In genomic region chr7:85292908-85293576, GRCh38 we compare ENCODE assay signal across 18 cellular contexts.
DNase-seq lines count a peak whose midpoint lies in the region; ATAC-seq, FAIRE-seq and TF ChIP-seq lines count a peak whose summit lies in the region.
"Had no signal": no experiment of that assay in that cellular context is flagged by ENCODE, and none has a peak within 500 bp of the region (broad histone marks: within the 10 kb centered on the region; RNA-seq: fewer than 3 reads in every experiment).

No MANE protein-coding gene starts in this region.

- peaks cover 4% of the 10 kb centered on the region for H3K4me1 Mint-ChIP-seq in osteocyte (ENCODE audit: unreplicated experiment)
- H3K4me1 Mint-ChIP-seq: activated naive CD8-positive, alpha-beta T cell treated with anti-CD3 and anti-CD28 coated beads, Interleukin-2, amount 10 ng/mL, durations not matched to agents 7 days and 5 days; stimulated activated naive CD8-positive, alpha-beta T cell treated with anti-CD3 and anti-CD28 coated beads, Interleukin-15, amount 100 ng/mL, for 72 hours had no signal

- H2BK120ac ChIP-seq in H1 (replicated peaks; ENCODE audit: low read depth, low read length): no peak overlapping the region

- POLR2A ChIA-PET in H1 (lab: Charles Lee; ENCODE audit: partially characterized antibody): no interaction called here

- H4K91ac ChIP-seq in H1 (replicated peaks; ENCODE audit: insufficient read length, low read length): no peak overlapping the region

- H3K4me3 Mint-ChIP-seq in osteocyte (ENCODE audit: unreplicated experiment): no peak overlapping the region
- H3K4me3 Mint-ChIP-seq: activated naive CD8-positive, alpha-beta T cell treated with anti-CD3 and anti-CD28 coated beads, Interleukin-2, amount 10 ng/mL, durations not matched to agents 7 days and 5 days; nephron; stimulated activated naive CD8-positive, alpha-beta T cell treated with anti-CD3 and anti-CD28 coated beads, Interleukin-15, amount 100 ng/mL, for 72 hours had no signal

- no peak overlapping the region for H3K23ac ChIP-seq in H1 (ENCODE audit: insufficient read length)

- ATAC-seq in GM18517 (IDR thresholded peaks at IDR 0.05; ENCODE audit: unreplicated experiment) (peak; percentile 63), GM21447 (IDR thresholded peaks at IDR 0.05; ENCODE audit: unreplicated experiment) (peak; percentile 51), HG03139 (IDR thresholded peaks at IDR 0.05; ENCODE audit: unreplicated experiment) (peak; percentile 59)
- ATAC-seq: SK-N-SH treated with all-trans-retinoic acid at 6 μM for 48 hours; stimulated activated naive CD8-positive, alpha-beta T cell treated with anti-CD3 and anti-CD28 coated beads, Interleukin-15, amount 100 ng/mL, for 72 hours had no signal

- DNase-seq in H1 (ENCODE audit: low read depth in 1 of 2, low spot score in 2 of 2): no peak
- no peak for DNase-seq in osteocyte (ENCODE audit: extremely low spot score, unreplicated experiment)
- no peak for DNase-seq in kidney tubule cell (ENCODE audit: low spot score)
- no peak for DNase-seq in hypothalamus (lab: John Stamatoyannopoulos, UW)
- no peak for DNase-seq in NCI-H345 (lab: John Stamatoyannopoulos, UW)
- DNase-seq: activated CD8-positive, alpha-beta memory T cell treated with anti-CD3 and anti-CD28 coated beads, Interleukin-2, amount 50 U/mL, for 4 hours; activated naive CD8-positive, alpha-beta T cell treated with anti-CD3 and anti-CD28 coated beads, Interleukin-2, amount 10 ng/mL, durations not matched to agents 7 days and 5 days; AML-193; DND-41; H7; sigmoid colon; stimulated activated naive CD8-positive, alpha-beta T cell treated with anti-CD3 and anti-CD28 coated beads, Interleukin-15, amount 100 ng/mL, for 72 hours had no signal

- H3K27ac Mint-ChIP-seq in osteocyte (ENCODE audit: unreplicated experiment): no peak overlapping the region
- H3K27ac Mint-ChIP-seq: activated naive CD8-positive, alpha-beta T cell treated with anti-CD3 and anti-CD28 coated beads, Interleukin-2, amount 10 ng/mL, durations not matched to agents 7 days and 5 days had no signal

- no peak overlapping the region for H2BK15ac ChIP-seq in H1 (ENCODE audit: low read length)

- no peak overlapping the region for H2BK20ac ChIP-seq in H1 (ENCODE audit: low read length)

- H2AK5ac ChIP-seq in H1 (ENCODE audit: low read depth, low read length): no peak overlapping the region

- no peak for TF ChIP-seq RAD21 in H1 (IDR thresholded peaks at IDR 0.05 in 1 of 2, conservative IDR thresholded peaks at IDR 0.05 in 1 of 2; ENCODE audit: low read depth in 2 of 2, low read length in 2 of 2)

- H3K36me3 ChIP-seq in H1 (ENCODE audit: control insufficient read depth in 2 of 4, insufficient read depth in 4 of 4, low read length in 3 of 4): no peaks in the 10 kb centered on the region
- H3K36me3 ChIP-seq: sigmoid colon had no signal

- no peak for TF ChIP-seq EP300 in H1 (IDR thresholded peaks at IDR 0.05; ENCODE audit: borderline replicate concordance in 1 of 2, low read depth in 2 of 2, low read length in 2 of 2)

- no peak for TF ChIP-seq POLR2A in H1 (IDR thresholded peaks at IDR 0.05; ENCODE audit: control extremely low read depth in 1 of 2, low read depth in 2 of 2, low read length in 2 of 2)

- H3K27me3 ChIP-seq in H1 (replicated peaks in 1 of 4; ENCODE audit: control insufficient read depth in 3 of 4, extremely low read depth in 1 of 4, insufficient read depth in 3 of 4, low read length in 3 of 4): no peaks in the 10 kb centered on the region
- H3K27me3 ChIP-seq: sigmoid colon had no signal

- H3K9ac ChIP-seq in H1 (replicated peaks in 1 of 4; ENCODE audit: extremely low read depth in 1 of 4, low read depth in 3 of 4, low read length in 3 of 4): no peak overlapping the region

- H3K56ac ChIP-seq in H1 (replicated peaks; ENCODE audit: insufficient read length, low read depth, low read length): no peak overlapping the region

- H2BK5ac ChIP-seq in H1 (ENCODE audit: low read depth, low read length): no peak overlapping the region

- no peak overlapping the region for H3K4me2 ChIP-seq in H1 (ENCODE audit: insufficient read depth in 1 of 2, low read depth in 2 of 2, low read length in 2 of 2)

- peaks cover 11% of the 10 kb centered on the region for H3K9me3 Mint-ChIP-seq in osteocyte (ENCODE audit: unreplicated experiment)
- H3K9me3 Mint-ChIP-seq: activated naive CD8-positive, alpha-beta T cell treated with anti-CD3 and anti-CD28 coated beads, Interleukin-2, amount 10 ng/mL, durations not matched to agents 7 days and 5 days; stimulated activated naive CD8-positive, alpha-beta T cell treated with anti-CD3 and anti-CD28 coated beads, Interleukin-15, amount 100 ng/mL, for 72 hours had no signal

- H3K36me3 Mint-ChIP-seq in osteocyte (ENCODE audit: unreplicated experiment): no peaks in the 10 kb centered on the region
- H3K36me3 Mint-ChIP-seq: activated naive CD8-positive, alpha-beta T cell treated with anti-CD3 and anti-CD28 coated beads, Interleukin-2, amount 10 ng/mL, durations not matched to agents 7 days and 5 days had no signal

- H3K23me2 ChIP-seq in H1 (ENCODE audit: low read depth, low read length): no peaks in the 10 kb centered on the region

- no peak overlapping the region for H3K14ac ChIP-seq in H1 (ENCODE audit: insufficient read length)

- H3K27me3 Mint-ChIP-seq in osteocyte (ENCODE audit: unreplicated experiment): no peaks in the 10 kb centered on the region
- H3K27me3 Mint-ChIP-seq: activated naive CD8-positive, alpha-beta T cell treated with anti-CD3 and anti-CD28 coated beads, Interleukin-2, amount 10 ng/mL, durations not matched to agents 7 days and 5 days; stimulated activated naive CD8-positive, alpha-beta T cell treated with anti-CD3 and anti-CD28 coated beads, Interleukin-15, amount 100 ng/mL, for 72 hours had no signal

- TF ChIP-seq CTCF in H1 (IDR thresholded peaks at IDR 0.05; ENCODE audit: control extremely low read depth in 1 of 3, insufficient read depth in 1 of 3, low read depth in 1 of 3, low read length in 3 of 3) (no peak), osteocyte (IDR thresholded peaks at IDR 0.05) (no peak)

- H4K20me1 ChIP-seq in H1 (replicated peaks in 1 of 2; ENCODE audit: control insufficient read depth in 1 of 2, insufficient read depth in 2 of 2, low read length in 2 of 2): no peaks in the 10 kb centered on the region

- H3K4me3 ChIP-seq in H1 (ENCODE audit: extremely low read depth in 1 of 4, insufficient read depth in 2 of 4, low read depth in 3 of 4, low read length in 4 of 4): no peak overlapping the region
- H3K4me3 ChIP-seq: sigmoid colon had no signal

- H3K79me2 ChIP-seq in H1 (ENCODE audit: control insufficient read depth in 1 of 2, insufficient read depth in 2 of 2, low read length in 2 of 2): no peaks in the 10 kb centered on the region

- 0 out of 2 replicates have a peak overlapping the region, but pooled peaks have one; percentile 18 for H2AFZ ChIP-seq in H1 (ENCODE audit: low read length)

- H4K8ac ChIP-seq in H1 (ENCODE audit: extremely low read depth, insufficient read depth, low read length): no peak overlapping the region

- no peaks in the 10 kb centered on the region for H3K79me1 ChIP-seq in H1 (ENCODE audit: low read depth, low read length)

- H3K9me3 ChIP-seq in H1 (ENCODE audit: insufficient read depth in 2 of 2, low read depth in 1 of 2, low read length in 1 of 2): 0 out of 4 replicates have a peak, but pooled peaks cover 0 to 2% of the 10 kb centered on the region in 2 experiments
- H3K9me3 ChIP-seq: sigmoid colon had no signal

- CTCF ChIA-PET in H1 (lab: Charles Lee; ENCODE audit: partially characterized antibody): no interaction called here

- FAIRE-seq in H1 (lab: Jason Lieb, UNC): no peak
- FAIRE-seq: GM12892 had no signal

- H4K5ac ChIP-seq in H1 (ENCODE audit: insufficient read length, low read depth, low read length): no peak overlapping the region

- H3K4me1 ChIP-seq in H1 (replicated peaks in 1 of 4; ENCODE audit: control insufficient read depth in 3 of 4, insufficient read depth in 4 of 4, low read length in 3 of 4): peaks cover 0 to 5% (median 1%) of the 10 kb centered on the region in 4 experiments; a peak in 3 of 7 replicates
- H3K4me1 ChIP-seq: sigmoid colon had no signal

- no peak overlapping the region for H2BK12ac ChIP-seq in H1 (ENCODE audit: low read depth, low read length)

- no peak overlapping the region for H3K4ac ChIP-seq in H1 (replicated peaks; ENCODE audit: insufficient read length, low read depth, low read length)

- H3K18ac ChIP-seq in H1 (ENCODE audit: extremely low read depth, low read length): no peak overlapping the region

- H3K27ac ChIP-seq in H1 (ENCODE audit: low read depth, low read length): no peak overlapping the region
- H3K27ac ChIP-seq: sigmoid colon had no signal

TF ChIP-seq in H1, 55 proteins besides CTCF, POLR2A, EP300 and RAD21:
- no peak for TF ChIP-seq SAP30 (IDR thresholded peaks at IDR 0.05; ENCODE audit: insufficient read depth, insufficient replicate concordance, low read length)
- TF ChIP-seq YY1 (IDR thresholded peaks at IDR 0.05; ENCODE audit: low read depth, low read length): no peak
- no peak for TF ChIP-seq CEBPB (IDR thresholded peaks at IDR 0.05; ENCODE audit: low read depth, low read length)
